8 cellular contexts compared by ENCODE assay signal in genomic region chr11:64304032-64304315, GRCh38. TPM values are rescaled to one million over a fixed set of nuclear protein-coding genes. Genes with fewer than 3 reads are reported as not detected.
DNase-seq lines count a peak whose midpoint lies in the region; ATAC-seq, FAIRE-seq and TF ChIP-seq lines count a peak whose summit lies in the region.

No MANE protein-coding gene starts in this region.

- H3K4me1 ChIP-seq in astrocyte (ENCODE audit: insufficient read depth, low read length) (peaks cover 23% of the 10 kb centered on the region), right lobe of liver (peaks cover 0 to 39% (median 13%) of the 10 kb centered on the region in 4 donors), thyroid gland (peaks cover 35 to 45% of the 10 kb centered on the region in 2 donors)

- peaks cover 26% of the 10 kb centered on the region for H3K27me3 Mint-ChIP-seq in activated T-cell treated with anti-CD3 and anti-CD28 coated beads, Interleukin-2, amount 50 U/mL, for 72 hours (ENCODE audit: low read depth)
- H3K27me3 Mint-ChIP-seq in astrocyte (ENCODE audit: low read depth, unreplicated experiment): peaks cover 20% of the 10 kb centered on the region

- peak overlapping the region; percentile 95 to 98 for H3K4me3 Mint-ChIP-seq in activated T-cell treated with anti-CD3 and anti-CD28 coated beads, Interleukin-2, amount 50 U/mL, for 72 hours
- H3K4me3 Mint-ChIP-seq in astrocyte (ENCODE audit: unreplicated experiment): peak overlapping the region; percentile 87

- TF ChIP-seq POLR2A in right lobe of liver (IDR thresholded peaks at IDR 0.05): no peak
- TF ChIP-seq POLR2A in thyroid gland (IDR thresholded peaks at IDR 0.05): no peak

- peak overlapping the region; percentile 64 for H3K9ac ChIP-seq in astrocyte (ENCODE audit: low read length)

- no peak for DNase-seq in activated T-cell treated with anti-CD3 and anti-CD28 coated beads, Interleukin-2, amount 50 U/mL, for 72 hours
- DNase-seq in activated T-cell treated with anti-CD3 and anti-CD28 coated beads, Interleukin-2, amount 50 U/mL, for 1 hour: no peak
- no peak for DNase-seq in astrocyte (ENCODE audit: low read depth)
- DNase-seq in right lobe of liver: no peak
- DNase-seq in thyroid gland: no peak
- DNase-seq in urothelium cell line (ENCODE audit: low spot score): no peak
- DNase-seq in head of caudate nucleus: no peak
- DNase-seq in left colon: no peak

- peak overlapping the region; percentile 64 for H3K4me3 ChIP-seq in astrocyte (ENCODE audit: insufficient read depth, low read depth, low read length)
- H3K4me3 ChIP-seq in right lobe of liver: peak overlapping the region; percentile 47 to 77 (median 68)
- H3K4me3 ChIP-seq in thyroid gland (replicated peaks in 1 of 3): peak overlapping the region in 1 of 3 donors; percentile 40

- H3K27me3 ChIP-seq in astrocyte (ENCODE audit: insufficient read depth, low read length) (peaks cover 21% of the 10 kb centered on the region), right lobe of liver (peaks cover 0 to 15% of the 10 kb centered on the region in 2 donors), thyroid gland (no peaks in the 10 kb centered on the region)

- peaks cover 19% of the 10 kb centered on the region for H3K79me2 ChIP-seq in astrocyte (ENCODE audit: insufficient read depth, low read length)

- peaks cover 6% of the 10 kb centered on the region for H4K20me1 ChIP-seq in astrocyte (ENCODE audit: insufficient read depth, low read length)

- no peak overlapping the region for H3K27ac ChIP-seq in astrocyte (ENCODE audit: low read depth, low read length)
- H3K27ac ChIP-seq in right lobe of liver: peak overlapping the region in 2 of 3 donors; percentile 97 to 99
- H3K27ac ChIP-seq in thyroid gland: peak overlapping the region; percentile 98 to 100 (median 99)

- H3K4me2 ChIP-seq in astrocyte (ENCODE audit: low read length): peak overlapping the region; percentile 89

- FAIRE-seq in astrocyte (lab: Jason Lieb, UNC) (no peak), urothelium cell line (lab: Jason Lieb, UNC) (no peak)

- no CpG with 5 or more reads among the region's 5 CpGs for WGBS in right lobe of liver (ENCODE audit: insufficient coverage, low coverage, low lambda C conversion rate, missing lambda C conversion rate)
- 55 to 65% methylated on average over 5 of the region's 5 CpGs for WGBS in thyroid gland, 2 donors

- intact Hi-C loops in right lobe of liver (cut with DNase I): no loop called here
- intact Hi-C loops in thyroid gland (cut with DNase I): no loop called here
- intact Hi-C loops in head of caudate nucleus (cut with DNase I): loop anchor here (2.0 kb wide), 1 partner anchor 33 kb away; no protein-coding TSS in a partner anchor
- intact Hi-C loops in left colon (cut with DNase I, micrococcal nuclease): loop anchor here in 1 of 2 donors (10.0 kb wide), 1 partner anchor 99 kb away; the partner anchor contains the start of gene FERMT3

- TF ChIP-seq CTCF in astrocyte (IDR thresholded peaks at IDR 0.05; ENCODE audit: insufficient read depth, low read depth, low read length) (no peak), right lobe of liver (IDR thresholded peaks at IDR 0.05) (no peak), thyroid gland (IDR thresholded peaks at IDR 0.05) (no peak)

- H3K27ac Mint-ChIP-seq in activated T-cell treated with anti-CD3 and anti-CD28 coated beads, Interleukin-2, amount 50 U/mL, for 72 hours: no peak overlapping the region
- H3K27ac Mint-ChIP-seq in astrocyte (ENCODE audit: unreplicated experiment): peak overlapping the region; percentile 66

- no peaks in the 10 kb centered on the region for H3K36me3 ChIP-seq in astrocyte (ENCODE audit: insufficient read depth, low read length)
- H3K36me3 ChIP-seq in right lobe of liver: no peaks in the 10 kb centered on the region
- no peaks in the 10 kb centered on the region for H3K36me3 ChIP-seq in thyroid gland

- no peaks in the 10 kb centered on the region for H3K9me3 ChIP-seq in astrocyte (ENCODE audit: insufficient read depth, low read depth, low read length)
- no peaks in the 10 kb centered on the region for H3K9me3 ChIP-seq in right lobe of liver
- no peaks in the 10 kb centered on the region for H3K9me3 ChIP-seq in thyroid gland

- no peak overlapping the region for H2AFZ ChIP-seq in astrocyte (ENCODE audit: low read depth, low read length)

- no peak for ATAC-seq in activated T-cell treated with anti-CD3 and anti-CD28 coated beads, Interleukin-2, amount 50 U/mL, for 72 hours (replicated peaks in 1 of 2)
- ATAC-seq in right lobe of liver: no peak
- no peak for ATAC-seq in left colon

- H3K36me3 Mint-ChIP-seq in activated T-cell treated with anti-CD3 and anti-CD28 coated beads, Interleukin-2, amount 50 U/mL, for 72 hours (ENCODE audit: insufficient read depth in 2 of 2): peaks cover 0 to 10% of the 10 kb centered on the region in 2 donors
- no peaks in the 10 kb centered on the region for H3K36me3 Mint-ChIP-seq in astrocyte (ENCODE audit: low read depth, unreplicated experiment)

- peaks cover 51% of the 10 kb centered on the region for H3K4me1 Mint-ChIP-seq in activated T-cell treated with anti-CD3 and anti-CD28 coated beads, Interleukin-2, amount 50 U/mL, for 72 hours (ENCODE audit: low read depth)
- H3K4me1 Mint-ChIP-seq in astrocyte (ENCODE audit: low read depth, unreplicated experiment): no peaks in the 10 kb centered on the region

- H3K9me3 Mint-ChIP-seq in activated T-cell treated with anti-CD3 and anti-CD28 coated beads, Interleukin-2, amount 50 U/mL, for 72 hours: no peaks in the 10 kb centered on the region
- H3K9me3 Mint-ChIP-seq in astrocyte (ENCODE audit: unreplicated experiment): no peaks in the 10 kb centered on the region

RNA-seq across cellular contexts. Expression of gene ESRRA, which starts 1.4 kb away (rescaled TPM):
- 10 to 100 TPM; 40.5 to 42.4 TPM for total RNA-seq in activated T-cell treated with anti-CD3 and anti-CD28 coated beads, Interleukin-2, amount 50 U/mL, for 72 hours
- total RNA-seq in astrocyte: 25.0 and 26.3 TPM in 2 replicates
- total RNA-seq in right lobe of liver: 10 to 100 TPM; 28.5 to 82.6 (median 47.7) TPM
- 10 to 100 TPM; 42.8 to 71.6 (median 58.3) TPM for total RNA-seq in thyroid gland
- total RNA-seq in left colon: 100 to 1,000 TPM; 185 to 212 TPM

RNA-seq across cellular contexts. Expression of gene CATSPERZ, which starts 3.8 kb away (rescaled TPM):
- 1 to 10 TPM in 1 of 2 donors, under 1 TPM in 1; 0.53 to 1.1 TPM for total RNA-seq in activated T-cell treated with anti-CD3 and anti-CD28 coated beads, Interleukin-2, amount 50 U/mL, for 72 hours
- total RNA-seq in astrocyte (not detected in 2 replicates), right lobe of liver (not detected), thyroid gland (1 to 10 TPM in 2 of 4 donors, not detected in 2; 1.0 to 3.1 TPM), left colon (under 1 TPM; 0.43 to 0.98 TPM)

RNA-seq across cellular contexts. Expression of gene KCNK4, which starts 12.9 kb away (rescaled TPM):
- under 1 TPM in 1 of 2 donors, not detected in 1; 0.35 TPM for total RNA-seq in activated T-cell treated with anti-CD3 and anti-CD28 coated beads, Interleukin-2, amount 50 U/mL, for 72 hours
- total RNA-seq in astrocyte (0.52 TPM in 1 of 2 replicates, not detected in the other), right lobe of liver (not detected), thyroid gland (not detected), left colon (not detected)

RNA-seq across cellular contexts. Expression of gene TRMT112, which starts 13.4 kb away (rescaled TPM):
- 100 to 1,000 TPM; 145 to 154 TPM for total RNA-seq in activated T-cell treated with anti-CD3 and anti-CD28 coated beads, Interleukin-2, amount 50 U/mL, for 72 hours
- 130 and 146 TPM in 2 replicates for total RNA-seq in astrocyte
- total RNA-seq in right lobe of liver: 100 to 1,000 TPM in 2 of 6 experiments, 10 to 100 TPM in 4; 58.0 to 122 (median 85.3) TPM
- total RNA-seq in thyroid gland: 100 to 1,000 TPM; 228 to 435 (median 237) TPM
- 10 to 100 TPM; 60.6 to 67.5 TPM for total RNA-seq in left colon

RNA-seq across cellular contexts. Expression of gene PRDX5, which starts 13.9 kb away (rescaled TPM):
- total RNA-seq in activated T-cell treated with anti-CD3 and anti-CD28 coated beads, Interleukin-2, amount 50 U/mL, for 72 hours: 100 to 1,000 TPM; 134 to 138 TPM
- total RNA-seq in astrocyte: 243 and 263 TPM in 2 replicates
- total RNA-seq in right lobe of liver: 100 to 1,000 TPM in 2 of 6 experiments, 10 to 100 TPM in 4; 84.0 to 172 (median 89.3) TPM
- total RNA-seq in thyroid gland: 100 to 1,000 TPM; 384 to 962 (median 653) TPM
- 100 to 1,000 TPM; 272 to 327 TPM for total RNA-seq in left colon
